ENCODE assay signal across 21 cellular contexts in genomic region chr9:95833549-95834178, GRCh38. TPM values are rescaled to one million over a fixed set of nuclear protein-coding genes. Genes with fewer than 3 reads are reported as not detected.
DNase-seq lines count a peak whose midpoint lies in the region; ATAC-seq, FAIRE-seq and TF ChIP-seq lines count a peak whose summit lies in the region.
"Had no signal": no experiment of that assay in that cellular context is flagged by ENCODE, and none has a peak within 500 bp of the region (broad histone marks: within the 10 kb centered on the region; RNA-seq: fewer than 3 reads in every experiment).

No MANE protein-coding gene starts in this region.

- H3K9me3 ChIP-seq in Karpas-422 (ENCODE audit: low read length) (no peaks in the 10 kb centered on the region), stomach smooth muscle (ENCODE audit: control insufficient read depth in 2 of 2, low read length in 2 of 2) (no peaks in the 10 kb centered on the region)
- H3K9me3 ChIP-seq: A549 had no signal

- ATAC-seq in HG03025 (IDR thresholded peaks at IDR 0.05; ENCODE audit: low FRiP score, unreplicated experiment), result no peak
- ATAC-seq in GM19455 (IDR thresholded peaks at IDR 0.05; ENCODE audit: unreplicated experiment), result no peak
- ATAC-seq: A549; CD8-positive, alpha-beta T cell; GM23338; HepG2 had no signal

- H3K27me3 Mint-ChIP-seq in nephron (ENCODE audit: low read depth), result no peaks in the 10 kb centered on the region

- H3K9ac ChIP-seq in Karpas-422 (ENCODE audit: low read length) (no peak overlapping the region), stomach smooth muscle (ENCODE audit: low read length in 2 of 2) (no peak overlapping the region)

- H3K27ac ChIP-seq in Karpas-422 (ENCODE audit: low read length), result no peak overlapping the region
- peak overlapping the region; percentile 56 for H3K27ac ChIP-seq in stomach smooth muscle (ENCODE audit: low read length)
- H3K27ac ChIP-seq: A549 had no signal

- H3K36me3 ChIP-seq in Karpas-422 (ENCODE audit: insufficient read depth, low read length), result no peaks in the 10 kb centered on the region
- no peaks in the 10 kb centered on the region for H3K36me3 ChIP-seq in stomach smooth muscle (ENCODE audit: control insufficient read depth in 2 of 2, insufficient read depth in 2 of 2, low read length in 2 of 2)

- H3K4me3 ChIP-seq in Karpas-422 (ENCODE audit: low read length), result no peak overlapping the region
- H3K4me3 ChIP-seq in stomach smooth muscle (ENCODE audit: low read length in 2 of 2), result peak overlapping the region; percentile 31 to 33
- H3K4me3 ChIP-seq: A549, GM23338 had no signal

- H3K4me1 Mint-ChIP-seq in nephron, result peaks cover 38% of the 10 kb centered on the region
- H3K4me1 Mint-ChIP-seq: CD14-positive monocyte, GM23338 had no signal

- H2AFZ ChIP-seq in Karpas-422 (ENCODE audit: low read length), result no peak overlapping the region
- H2AFZ ChIP-seq: GM23338 had no signal

- no peaks in the 10 kb centered on the region for H3K27me3 ChIP-seq in Karpas-422 (ENCODE audit: low read length)
- no peaks in the 10 kb centered on the region for H3K27me3 ChIP-seq in stomach smooth muscle (ENCODE audit: control insufficient read depth in 1 of 2, insufficient read depth in 2 of 2, low read length in 2 of 2)

- H3K27ac Mint-ChIP-seq in nephron, result peak overlapping the region; percentile 8 to 66 (median 62)
- H3K27ac Mint-ChIP-seq: CD14-positive monocyte; CD8-positive, alpha-beta T cell; GM23338 had no signal

- DNase-seq in Karpas-422, result peak; percentile 11
- peak; percentile 52 for DNase-seq in amniotic epithelial cell (ENCODE audit: low read depth)
- DNase-seq in RCC 7860 (ENCODE audit: low spot score), result no peak
- DNase-seq: CD8-positive, alpha-beta T cell; COR-L47; DMS153; DMS79 treated with DMSO at 0.1 percent for 48 hours; EL; H7 had no signal

- no peaks in the 10 kb centered on the region for H4K20me1 ChIP-seq in Karpas-422 (ENCODE audit: insufficient read depth, low read depth, low read length)

- no peak for FAIRE-seq in RCC 7860 (lab: Jason Lieb, UNC)
- FAIRE-seq: A549, D721Med, G401.6, GM12891, HepG2, HTR-8/SVneo had no signal

- H3K4me3 Mint-ChIP-seq in nephron, result no peak overlapping the region
- H3K4me3 Mint-ChIP-seq: CD14-positive monocyte; CD8-positive, alpha-beta T cell; GM23338 had no signal

- H3K4me1 ChIP-seq in Karpas-422 (ENCODE audit: low read length), result no peaks in the 10 kb centered on the region
- peaks cover 26% of the 10 kb centered on the region for H3K4me1 ChIP-seq in stomach smooth muscle (ENCODE audit: control insufficient read depth, insufficient read depth, low read length)
- H3K4me1 ChIP-seq: A549 had no signal

- no peaks in the 10 kb centered on the region for H3K79me2 ChIP-seq in Karpas-422 (ENCODE audit: low read length)

- no peaks in the 10 kb centered on the region for H3K9me2 ChIP-seq in Karpas-422 (replicated peaks; ENCODE audit: insufficient read depth, low read length)

- no peaks in the 10 kb centered on the region for H3K9me3 Mint-ChIP-seq in nephron
- H3K9me3 Mint-ChIP-seq: CD8-positive, alpha-beta T cell; GM23338 had no signal

- TF ChIP-seq CTCF in nephron (IDR thresholded peaks at IDR 0.05; ENCODE audit: unreplicated experiment in 3 of 3), result no peak

- H3K36me3 Mint-ChIP-seq in nephron (ENCODE audit: low read depth), result no peaks in the 10 kb centered on the region
- H3K36me3 Mint-ChIP-seq: CD14-positive monocyte; CD8-positive, alpha-beta T cell had no signal

- no peak overlapping the region for H3K4me2 ChIP-seq in Karpas-422 (ENCODE audit: low read depth, low read length, poor library complexity, severe bottlenecking)
- H3K4me2 ChIP-seq: A549, GM23338 had no signal

RNA-seq across cellular contexts. Expression of gene ERCC6L2, which starts 41.8 kb away (rescaled TPM):
- total RNA-seq in Karpas-422 (2014; rRNA removed; shearing (Covaris generic); ENCODE audit: low replicate concordance), result 51.2 and 54.1 TPM in 2 replicates
